ENCODE assay signal across 22 cellular contexts in genomic region chr22:43487311-43488030, GRCh38.
"Had no signal": no experiment of that assay in that cellular context is flagged by ENCODE, and none has a peak within 500 bp of the region (broad histone marks: within the 10 kb centered on the region; RNA-seq: fewer than 3 reads in every experiment).

No MANE protein-coding gene starts in this region.

- H3K9me3 Mint-ChIP-seq: activated CD8-positive, alpha-beta T cell treated with anti-CD3 and anti-CD28 coated beads for 36 hours; activated naive CD4-positive, alpha-beta T cell treated with anti-CD3 and anti-CD28 coated beads, Interleukin-2, amount 50 U/mL, for 24 hours; IgD-negative memory B cell had no signal

- H3K27ac Mint-ChIP-seq: activated CD4-positive, alpha-beta T cell treated with anti-CD3 and anti-CD28 coated beads, Interleukin-2, amount 10 ng/mL, durations not matched to agents 7 days and 5 days; activated CD8-positive, alpha-beta T cell treated with anti-CD3 and anti-CD28 coated beads for 36 hours; activated naive CD4-positive, alpha-beta T cell treated with anti-CD3 and anti-CD28 coated beads, Interleukin-2, amount 50 U/mL, for 24 hours; activated T-cell treated with anti-CD3 and anti-CD28 coated beads, Interleukin-2, amount 50 U/mL, for 72 hours; activated T-helper 2 cell treated with anti-CD3 and anti-CD28 coated beads, Interferon-gamma antibody, Interleukin-2, Interleukin-4, amounts not matched to agents 10 μg/mL and 5 μg/mL and 100 μg/mL, durations not matched to agents 14 hours and 24 hours and 36 hours; T-helper 17 cell had no signal

- H3K4me3 Mint-ChIP-seq: activated CD4-positive, alpha-beta T cell treated with anti-CD3 and anti-CD28 coated beads, Interleukin-2, amount 10 ng/mL, durations not matched to agents 7 days and 5 days; activated CD8-positive, alpha-beta T cell treated with anti-CD3 and anti-CD28 coated beads for 36 hours; activated naive CD4-positive, alpha-beta T cell treated with anti-CD3 and anti-CD28 coated beads, Interleukin-2, amount 50 U/mL, for 24 hours; activated T-cell treated with anti-CD3 and anti-CD28 coated beads, Interleukin-2, amount 50 U/mL, for 72 hours; IgD-negative memory B cell; T-helper 17 cell had no signal

- H3K36me3 Mint-ChIP-seq: activated naive CD4-positive, alpha-beta T cell treated with anti-CD3 and anti-CD28 coated beads, Interleukin-2, amount 50 U/mL, for 24 hours; IgD-negative memory B cell had no signal

- H3K4me1 Mint-ChIP-seq: activated CD4-positive, alpha-beta T cell treated with anti-CD3 and anti-CD28 coated beads, Interleukin-2, amount 10 ng/mL, durations not matched to agents 7 days and 5 days; activated naive CD4-positive, alpha-beta T cell treated with anti-CD3 and anti-CD28 coated beads, Interleukin-2, amount 50 U/mL, for 24 hours; IgD-negative memory B cell; T-helper 17 cell had no signal

- H3K27me3 Mint-ChIP-seq: activated CD4-positive, alpha-beta T cell treated with anti-CD3 and anti-CD28 coated beads, Interleukin-2, amount 10 ng/mL, durations not matched to agents 7 days and 5 days; activated CD8-positive, alpha-beta T cell treated with anti-CD3 and anti-CD28 coated beads for 36 hours; activated naive CD4-positive, alpha-beta T cell treated with anti-CD3 and anti-CD28 coated beads, Interleukin-2, amount 50 U/mL, for 24 hours; IgD-negative memory B cell had no signal

- DNase-seq: activated CD4-positive, alpha-beta T cell treated with anti-CD3 and anti-CD28 coated beads, Interleukin-2, amount 10 ng/mL, durations not matched to agents 7 days and 5 days; activated CD4-positive, CD25-positive, alpha-beta regulatory T cell; activated CD8-positive, alpha-beta memory T cell treated with anti-CD3 and anti-CD28 coated beads, Interleukin-2, amount 50 U/mL, for 4 hours; activated CD8-positive, alpha-beta T cell treated with anti-CD3 and anti-CD28 coated beads for 36 hours; activated gamma-delta T cell treated with Interleukin-2 at 50 U/mL for 16 hours; activated T-cell treated with anti-CD3 and anti-CD28 coated beads, Interleukin-2, amount 50 U/mL, for 72 hours; amygdala; KG1; NCI-H1048; NCI-H146; NCI-H1930; NCI-H2107; NCI-H345; NCI-H510A; NCI-H526 treated with DMSO at 0.1 percent for 48 hours; NCI-H82; SIG-M5; T-helper 17 cell; T-helper 9 cell had no signal
